Comparison of ENCODE assay signal across 8 cellular contexts in genomic region chr1:161226759-161227158, GRCh38. TPM values are rescaled to one million over a fixed set of nuclear protein-coding genes. Genes with fewer than 3 reads are reported as not detected.
DNase-seq lines count a peak whose midpoint lies in the region; ATAC-seq, FAIRE-seq and TF ChIP-seq lines count a peak whose summit lies in the region.

No MANE protein-coding gene starts in this region.

- no peaks in the 10 kb centered on the region for H3K9me3 Mint-ChIP-seq in endodermal cell

- TF ChIP-seq CTCF in GM06990 (IDR thresholded peaks at IDR 0.05; ENCODE audit: insufficient read depth, low read length, poor library complexity, severe bottlenecking) (no peak), endodermal cell (conservative IDR thresholded peaks at IDR 0.05) (no peak), pancreas (IDR thresholded peaks at IDR 0.05) (no peak)

- H3K27me3 Mint-ChIP-seq in endodermal cell (ENCODE audit: insufficient read depth) = no peaks in the 10 kb centered on the region

- H3K4me1 ChIP-seq in endodermal cell (ENCODE audit: control insufficient read depth, insufficient read depth, low read length) (peaks cover 14% of the 10 kb centered on the region), pancreas (peaks cover 0 to 11% (median 0%) of the 10 kb centered on the region in 3 donors)

- ATAC-seq in pancreas = no peak

- peaks cover 12% of the 10 kb centered on the region for H3K36me3 ChIP-seq in GM06990 (ENCODE audit: control insufficient read depth, insufficient read depth, low read length)
- H3K36me3 ChIP-seq in endodermal cell (ENCODE audit: control insufficient read depth, insufficient read depth, low read length) = peaks cover 14% of the 10 kb centered on the region
- H3K36me3 ChIP-seq in pancreas = no peaks in the 10 kb centered on the region

- no peak overlapping the region for H3K9ac ChIP-seq in endodermal cell (ENCODE audit: extremely low read depth, low read length, poor library complexity, severe bottlenecking)

- H3K4me3 ChIP-seq in GM06990 (replicated peaks; ENCODE audit: low read depth, low read length) (peak overlapping the region; percentile 77), endodermal cell (ENCODE audit: low read length) (peak overlapping the region; percentile 96), pancreas (peak overlapping the region in 3 of 4 donors; percentile 30 to 62 (median 39))

- WGBS in endodermal cell (ENCODE audit: insufficient coverage in 1 of 2, insufficient read length in 1 of 2), 2 experiments = 84 to 100% methylated on average over 1 to 3 of the region's 3 CpGs
- 59 to 67% methylated on average over 3 of the region's 3 CpGs for WGBS in pancreas, 2 donors

- intact Hi-C loops in pancreas (cut with DNase I) = loop anchor here in 1 of 3 donors (5.0 to 10.0 kb wide), 2 partner anchors 71 to 148 kb away; no protein-coding TSS in a partner anchor

- DNase-seq in GM06990 (ENCODE audit: extremely low read depth, insufficient read length) (no peak), OCI-M1 (lab: John Stamatoyannopoulos, UW) (peak; percentile 58), endodermal cell (no peak), pancreas (no peak), NCI-H187 treated with DMSO at 0.1 percent for 48 hours (lab: John Stamatoyannopoulos, UW) (no peak), NCI-H2107 treated with DMSO at 0.1 percent for 48 hours (lab: John Stamatoyannopoulos, UW; ENCODE audit: unreplicated experiment) (no peak), kidney glomerular epithelial cell (lab: John Stamatoyannopoulos, UW) (no peak), retina (no peak)

- H3K4me1 Mint-ChIP-seq in endodermal cell = peaks cover 45% of the 10 kb centered on the region

- peak overlapping the region; percentile 85 for H3K4me3 Mint-ChIP-seq in endodermal cell

- H3K27me3 ChIP-seq in GM06990 (replicated peaks; ENCODE audit: control insufficient read depth, insufficient read depth, low read length) (no peaks in the 10 kb centered on the region), endodermal cell (ENCODE audit: control insufficient read depth, insufficient read depth, low read length, poor library complexity, severe bottlenecking) (no peaks in the 10 kb centered on the region), pancreas (no peaks in the 10 kb centered on the region)

- H3K27ac Mint-ChIP-seq in endodermal cell = peak overlapping the region; percentile 94

- no peak for FAIRE-seq in pancreas (lab: Jason Lieb, UNC)

- H3K36me3 Mint-ChIP-seq in endodermal cell (ENCODE audit: low read depth) = peaks cover 16% of the 10 kb centered on the region

- H3K27ac ChIP-seq in endodermal cell (ENCODE audit: low read depth, low read length) (no peak overlapping the region), pancreas (no peak overlapping the region)

- H3K9me3 ChIP-seq in endodermal cell (ENCODE audit: control insufficient read depth, low read length) (no peaks in the 10 kb centered on the region), pancreas (no peaks in the 10 kb centered on the region)

RNA-seq across cellular contexts. Expression of gene TOMM40L, which starts 0.9 kb away (rescaled TPM):
- total RNA-seq in endodermal cell (10 to 100 TPM in 1 of 2 donors, 1 to 10 TPM in 1; 9.0 to 11.6 TPM), pancreas (1 to 10 TPM; 1.4 to 5.6 (median 2.6) TPM)
- 9.8 TPM for polyA plus RNA-seq in endodermal cell (2013, experiment 1 of 2)
- polyA plus RNA-seq in endodermal cell (2013, experiment 2 of 2) = 10.6 TPM
- 1 to 10 TPM; 3.3 to 4.3 TPM for polyA plus RNA-seq in pancreas

RNA-seq across cellular contexts. Expression of gene APOA2, which starts 3.3 kb away (rescaled TPM):
- total RNA-seq in endodermal cell (100 to 1,000 TPM; 268 to 396 TPM), pancreas (1 to 10 TPM in 1 of 6 donors, not detected in 5; 3.2 TPM)
- polyA plus RNA-seq in endodermal cell (2013, experiment 1 of 2) = 149 TPM
- polyA plus RNA-seq in endodermal cell (2013, experiment 2 of 2) = 136 TPM
- not detected for polyA plus RNA-seq in pancreas

RNA-seq across cellular contexts. Expression of gene NR1I3, which starts 11.2 kb away (rescaled TPM):
- total RNA-seq in endodermal cell (not detected), pancreas (not detected)
- polyA plus RNA-seq in endodermal cell (2013, experiment 1 of 2) = not detected
- polyA plus RNA-seq in endodermal cell (2013, experiment 2 of 2) = not detected
- polyA plus RNA-seq in pancreas = under 1 TPM in 1 of 2 donors, not detected in 1; 0.15 TPM

RNA-seq across cellular contexts. Expression of gene FCER1G, which starts 11.7 kb away (rescaled TPM):
- total RNA-seq in endodermal cell (under 1 TPM; 0.68 to 0.69 TPM), pancreas (10 to 100 TPM in 3 of 6 donors, 1 to 10 TPM in 3; 1.3 to 25.0 (median 6.5) TPM)
- not detected for polyA plus RNA-seq in endodermal cell (2013, experiment 1 of 2)
- polyA plus RNA-seq in endodermal cell (2013, experiment 2 of 2) = not detected
- polyA plus RNA-seq in pancreas = 10 to 100 TPM; 12.8 to 16.2 TPM

RNA-seq across cellular contexts. Expression of gene NDUFS2, which starts 24.6 kb away (rescaled TPM):
- 10 to 100 TPM; 83.5 to 100.0 TPM for total RNA-seq in endodermal cell
- 130 TPM for polyA plus RNA-seq in endodermal cell (2013, experiment 1 of 2)
- polyA plus RNA-seq in endodermal cell (2013, experiment 2 of 2) = 112 TPM
- 10 to 100 TPM; 26.7 to 44.4 (median 31.1) TPM for total RNA-seq in pancreas
- polyA plus RNA-seq in pancreas = 10 to 100 TPM; 29.3 to 56.8 TPM

Comparison
In these comparisons a context has a peak if more than half of its experiments do, and no peak if none do; other contexts are left out.
1. H3K4me3 ChIP-seq: peak in every context shown above with its lines; median percentile 96 in endodermal cell; 77 in GM06990; 39 in pancreas.
2. RNA of gene APOA2, which starts 3.3 kb away (total RNA-seq): 268 to 396 TPM in endodermal cell; 3.2 TPM in pancreas; every median in the first group is over 10 times any median in the second.